In the genomic region with DNA sequence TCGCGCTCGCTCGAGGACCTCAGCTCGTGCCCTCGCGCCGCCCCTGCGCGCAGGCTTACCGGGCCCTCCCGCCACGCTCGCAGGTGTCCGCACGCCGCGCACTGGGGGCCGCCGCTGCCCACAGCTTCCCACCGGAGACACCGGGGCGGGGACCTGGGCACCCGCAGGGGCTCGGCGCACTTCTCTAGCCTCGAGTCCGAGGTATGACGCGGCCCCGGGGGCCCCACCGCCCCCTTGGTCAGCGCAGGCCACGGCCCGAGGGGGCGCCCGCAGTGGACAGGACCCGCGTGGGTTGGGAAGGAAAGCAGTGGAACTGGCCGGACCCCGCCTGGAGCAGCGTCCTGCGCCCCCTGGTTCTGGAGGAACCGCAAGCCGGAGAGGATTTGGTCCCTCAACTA, we compare ENCODE assay signal across 10 cellular contexts. TPM values are rescaled to one million over a fixed set of nuclear protein-coding genes. Genes with fewer than 3 reads are reported as not detected.
A peak's percentile ranks its signal among the peaks of the same experiment; 100 is the strongest.
DNase-seq lines count a peak whose midpoint lies in the region; ATAC-seq, FAIRE-seq and TF ChIP-seq lines count a peak whose summit lies in the region.
"Had no signal": no experiment of that assay in that cellular context is flagged by ENCODE, and none has a peak within 500 bp of the region (broad histone marks: within the 10 kb centered on the region; RNA-seq: fewer than 3 reads in every experiment).

No MANE protein-coding gene starts in this region.

- H3K4me3 ChIP-seq in H7 (ENCODE audit: insufficient read depth, low read depth, low read length) (no peak overlapping the region), GM12878 (no peak overlapping the region; the same call in 1 of the 2 replicates), rectal smooth muscle tissue (ENCODE audit: low read length) (peak overlapping the region; percentile 44)

- no peaks in the 10 kb centered on the region for H4K20me1 ChIP-seq in GM12878 (ENCODE audit: control insufficient read depth, insufficient read depth)

- TF ChIP-seq POLR2A in GM12878 (IDR thresholded peaks at IDR 0.05; ENCODE audit: low read depth, low read length), result no peak

- in situ Hi-C loops in GM12878 (cut with MboI), result no loop called here

- TF ChIP-seq RAD21 in GM12878 (IDR thresholded peaks at IDR 0.05; ENCODE audit: insufficient read depth, low read depth, low read length), result no peak

- H3K9ac ChIP-seq in GM12878 (ENCODE audit: control insufficient read depth, insufficient read depth, low read length) (no peak overlapping the region), rectal smooth muscle tissue (ENCODE audit: low read length) (no peak overlapping the region)

- H3K27ac ChIP-seq in GM12878 (ENCODE audit: control insufficient read depth, insufficient read depth) (no peak overlapping the region), rectal smooth muscle tissue (ENCODE audit: low read depth, low read length) (no peak overlapping the region)
- H3K27ac ChIP-seq: brain microvascular endothelial cell, SJCRH30 had no signal

- POLR2A ChIA-PET in GM12878 (lab: Charles Lee), result interaction anchor here (0.5 to 1.0 kb wide), 3 partner anchors 15 to 89 kb away, joined by 3 to 9 read pairs (median 3); no protein-coding TSS in a partner anchor

- ATAC-seq in GM12878, result no peak
- ATAC-seq in HG03432 (IDR thresholded peaks at IDR 0.05; ENCODE audit: unreplicated experiment), result no peak

- H3K27me3 ChIP-seq in H7 (ENCODE audit: control insufficient read depth, insufficient read depth, low read length) (no peaks in the 10 kb centered on the region), GM12878 (replicated peaks in 1 of 2; ENCODE audit: control insufficient read depth in 2 of 2, insufficient read depth in 2 of 2, low read length in 1 of 2) (peaks cover 0 to 1% of the 10 kb centered on the region in 2 experiments; a peak in 1 of 4 replicates), rectal smooth muscle tissue (ENCODE audit: control insufficient read depth, insufficient read depth, low read length) (peaks cover 15% of the 10 kb centered on the region)
- H3K27me3 ChIP-seq: SJCRH30 had no signal

- H3K4me1 ChIP-seq in GM12878 (ENCODE audit: control insufficient read depth, insufficient read depth, low read length) (peaks cover 25% of the 10 kb centered on the region), rectal smooth muscle tissue (ENCODE audit: control insufficient read depth, insufficient read depth, low read length) (peaks cover 8% of the 10 kb centered on the region)

- H3K9me3 ChIP-seq in GM12878 (replicated peaks; ENCODE audit: control insufficient read depth, insufficient read depth, low read length), result no peaks in the 10 kb centered on the region
- H3K9me3 ChIP-seq: SJCRH30 had no signal

- DNase-seq in H7, result peak; percentile 65
- DNase-seq in GM12878 (ENCODE audit: low read depth, low spot score), result no peak
- no peak for DNase-seq in NCI-H2029 (lab: John Stamatoyannopoulos, UW)
- no peak for DNase-seq in stimulated activated CD4-positive, alpha-beta T cell treated with anti-CD3 and anti-CD28 coated beads, Interleukin-1b, Interleukin-23, amount 100 ng/mL, for 48 hours
- DNase-seq: brain microvascular endothelial cell, NCI-H1436 treated with DMSO at 0.1 percent for 48 hours, SJCRH30 had no signal

- no peak for FAIRE-seq in GM12878 (lab: Jason Lieb, UNC)
- FAIRE-seq: G401.6 had no signal

- no TSS peak for BruUV-seq in GM12878 (replicated peaks; lab: Mats Ljungman, UMichigan)

- H3K4me2 ChIP-seq in GM12878 (ENCODE audit: control insufficient read depth, insufficient read depth), result peak overlapping the region; percentile 88

- WGBS in GM12878 (ENCODE audit: insufficient coverage, insufficient replicate concordance, low lambda C conversion rate, missing lambda C conversion rate), result 16% methylated on average over 35 of the region's 45 CpGs

- CTCF ChIA-PET in GM12878 (lab: Yijun Ruan, JAX), result interaction anchor here (3.3 kb wide), 1 partner anchor 53 kb away, joined by 18 read pairs; a partner anchor contains a TSS

- peaks cover 13% of the 10 kb centered on the region for H3K36me3 ChIP-seq in H7 (replicated peaks; ENCODE audit: control insufficient read depth, insufficient read depth, low read length)
- H3K36me3 ChIP-seq in GM12878 (ENCODE audit: control insufficient read depth in 2 of 2, insufficient read depth in 2 of 2, low read length in 1 of 2), result peaks cover 0 to 5% of the 10 kb centered on the region in 2 experiments; a peak in 3 of 4 replicates
- peaks cover 7% of the 10 kb centered on the region for H3K36me3 ChIP-seq in rectal smooth muscle tissue (ENCODE audit: control insufficient read depth, insufficient read depth, low read length)

- no peak for TF ChIP-seq CTCF in GM12878 (IDR thresholded peaks at IDR 0.05 in 2 of 3, conservative IDR thresholded peaks at IDR 0.05 in 1 of 3; ENCODE audit: control insufficient read depth in 2 of 3, extremely low read depth in 1 of 3, insufficient read depth in 1 of 3, low read depth in 3 of 3, low read length in 3 of 3)

- SMC1A ChIA-PET in GM12878 (lab: Charles Lee; ENCODE audit: uncharacterized antibody, unreplicated experiment), result no interaction called here

- RAD21 ChIA-PET in GM12878 (lab: Charles Lee; ENCODE audit: unreplicated experiment), result no interaction called here

- H3K79me2 ChIP-seq in GM12878 (ENCODE audit: control insufficient read depth, insufficient read depth, low read length), result peaks cover 17% of the 10 kb centered on the region

- no peak for TF ChIP-seq EP300 in GM12878 (IDR thresholded peaks at IDR 0.05; ENCODE audit: borderline replicate concordance in 1 of 2, control insufficient read depth in 1 of 2, low read depth in 2 of 2, low read length in 2 of 2)

- no peak overlapping the region for H2AFZ ChIP-seq in GM12878 (ENCODE audit: control insufficient read depth, low read depth, low read length)

- intact Hi-C loops in GM12878 (cut with micrococcal nuclease; ENCODE audit: unreplicated experiment), result no loop called here

RNA-seq across cellular contexts. Expression of a gene that starts 2.1 kb away (rescaled TPM):
- 80.6 and 97.8 TPM in 2 replicates for total RNA-seq in H7 (2014; rRNA removed; shearing (Covaris generic))
- total RNA-seq in GM12878 (2013; cell fraction: nucleolus; rRNA removed), result 22.0 and 26.3 TPM in 2 replicates
- total RNA-seq in GM12878 (2014; rRNA removed), result 26.5 and 30.6 TPM in 2 replicates
- 22.4 and 30.9 TPM in 2 replicates for total RNA-seq in GM12878 (2014; rRNA removed; fragmentation: Illumina TruSeq; extraction: Trizol)
- total RNA-seq in GM12878 (2021), result 75.8 and 79.0 TPM in 2 replicates
- 6.1 TPM for polyA plus RNA-seq in GM12878 (2011; ENCODE audit: low read depth)
- 17.4 and 26.4 TPM in 2 replicates for polyA plus RNA-seq in GM12878 (2011; rRNA removed)
- polyA plus RNA-seq in GM12878 (2011; cell fraction: cytosol; rRNA removed), result 33.3 and 42.0 TPM in 2 replicates
- polyA plus RNA-seq in GM12878 (2011; cell fraction: nucleus; rRNA removed), result 24.8 and 43.8 TPM in 2 replicates
- 20.2 and 22.0 TPM in 2 replicates for polyA plus RNA-seq in GM12878 (2012)
- 9.2 and 14.0 TPM in 2 replicates for polyA plus RNA-seq in GM12878 (2014; fragmentation: Illumina TruSeq; extraction: Trizol)
- 1 to 10 TPM; 1.4 to 3.0 TPM for polyA plus RNA-seq in GM12878 (2014; fragmentation: Nextera tagmentation; extraction: Ambion mirVana)
- polyA plus RNA-seq in GM12878 (2014; rRNA removed), result 44.6 and 46.5 TPM in 2 replicates
- 100 to 1,000 TPM; 103 TPM for polyA plus RNA-seq in GM12878 (2016; fragmentation: Nextera tagmentation; extraction: Ambion mirVana)
- 12.8 and 20.6 TPM in 2 replicates for polyA minus RNA-seq in GM12878 (2011; rRNA and poly(A)+ RNA removed)
- polyA minus RNA-seq in GM12878 (2011; cell fraction: cytosol; rRNA and poly(A)+ RNA removed), result 14.4 and 21.1 TPM in 2 replicates
- polyA minus RNA-seq in GM12878 (2011; cell fraction: nucleus; rRNA and poly(A)+ RNA removed), result 9.4 and 20.5 TPM in 2 replicates

RNA-seq across cellular contexts. Expression of a gene that starts 11.6 kb away (rescaled TPM):
- total RNA-seq in H7 (2014; rRNA removed; shearing (Covaris generic)), result 0.21 and 0.70 TPM in 2 replicates
- 3.0 TPM in 2 replicates for total RNA-seq in GM12878 (2013; cell fraction: nucleolus; rRNA removed)
- 0.38 and 0.40 TPM in 2 replicates for total RNA-seq in GM12878 (2014; rRNA removed)
- 0.41 and 0.45 TPM in 2 replicates for total RNA-seq in GM12878 (2014; rRNA removed; fragmentation: Illumina TruSeq; extraction: Trizol)
- 1.3 and 1.4 TPM in 2 replicates for total RNA-seq in GM12878 (2021)
- 0.38 TPM for polyA plus RNA-seq in GM12878 (2011; ENCODE audit: low read depth)
- polyA plus RNA-seq in GM12878 (2011; rRNA removed), result 0.16 and 0.24 TPM in 2 replicates
- 0.19 and 0.22 TPM in 2 replicates for polyA plus RNA-seq in GM12878 (2011; cell fraction: cytosol; rRNA removed)
- polyA plus RNA-seq in GM12878 (2011; cell fraction: nucleus; rRNA removed), result 1.2 TPM in 2 replicates
- 0.51 and 0.62 TPM in 2 replicates for polyA plus RNA-seq in GM12878 (2012)
- polyA plus RNA-seq in GM12878 (2014; fragmentation: Illumina TruSeq; extraction: Trizol), result 0.48 and 0.59 TPM in 2 replicates
- under 1 TPM; 0.26 to 0.34 TPM for polyA plus RNA-seq in GM12878 (2014; fragmentation: Nextera tagmentation; extraction: Ambion mirVana)
- polyA plus RNA-seq in GM12878 (2014; rRNA removed), result 0.72 and 0.93 TPM in 2 replicates
- polyA plus RNA-seq in GM12878 (2016; fragmentation: Nextera tagmentation; extraction: Ambion mirVana), result under 1 TPM; 0.30 to 0.68 TPM
- polyA minus RNA-seq in GM12878 (2011; rRNA and poly(A)+ RNA removed), result 0.73 and 1.3 TPM in 2 replicates
- 0.21 and 0.27 TPM in 2 replicates for polyA minus RNA-seq in GM12878 (2011; cell fraction: cytosol; rRNA and poly(A)+ RNA removed)
- polyA minus RNA-seq in GM12878 (2011; cell fraction: nucleus; rRNA and poly(A)+ RNA removed), result 0.60 and 1.5 TPM in 2 replicates

RNA-seq across cellular contexts. Expression of a gene that starts 25.4 kb away (rescaled TPM):
- 42.9 and 51.3 TPM in 2 replicates for total RNA-seq in H7 (2014; rRNA removed; shearing (Covaris generic))
- total RNA-seq in GM12878 (2013; cell fraction: nucleolus; rRNA removed), result 43.7 and 54.0 TPM in 2 replicates
- total RNA-seq in GM12878 (2014; rRNA removed) (18.5 and 24.6 TPM in 2 replicates), GM12878 (2014; rRNA removed; fragmentation: Illumina TruSeq; extraction: Trizol) (11.0 and 13.9 TPM in 2 replicates), GM12878 (2021) (28.2 and 29.9 TPM in 2 replicates)
- 13.5 TPM for polyA plus RNA-seq in GM12878 (2011; ENCODE audit: low read depth)
- polyA plus RNA-seq in GM12878 (2011; rRNA removed) (16.0 and 26.4 TPM in 2 replicates), GM12878 (2014; fragmentation: Illumina TruSeq; extraction: Trizol) (8.6 and 18.8 TPM in 2 replicates), GM12878 (2014; fragmentation: Nextera tagmentation; extraction: Ambion mirVana) (1 to 10 TPM; 1.3 to 1.6 TPM), GM12878 (2014; rRNA removed) (26.6 and 28.7 TPM in 2 replicates), GM12878 (2016; fragmentation: Nextera tagmentation; extraction: Ambion mirVana) (10 to 100 TPM; 25.6 to 31.9 TPM)
- polyA plus RNA-seq in GM12878 (2011; cell fraction: cytosol; rRNA removed), result 29.0 and 32.3 TPM in 2 replicates
- polyA plus RNA-seq in GM12878 (2011; cell fraction: nucleus; rRNA removed), result 58.9 and 66.4 TPM in 2 replicates
- 21.4 and 25.9 TPM in 2 replicates for polyA plus RNA-seq in GM12878 (2012)
- 21.4 and 34.4 TPM in 2 replicates for polyA minus RNA-seq in GM12878 (2011; rRNA and poly(A)+ RNA removed)
- 7.7 and 7.9 TPM in 2 replicates for polyA minus RNA-seq in GM12878 (2011; cell fraction: cytosol; rRNA and poly(A)+ RNA removed)
- polyA minus RNA-seq in GM12878 (2011; cell fraction: nucleus; rRNA and poly(A)+ RNA removed), result 17.8 and 26.8 TPM in 2 replicates

RNA-seq across cellular contexts. Expression of a gene that starts 50.3 kb away (rescaled TPM):
- 4.4 and 4.8 TPM in 2 replicates for total RNA-seq in H7 (2014; rRNA removed; shearing (Covaris generic))
- 0.58 and 0.83 TPM in 2 replicates for total RNA-seq in GM12878 (2013; cell fraction: nucleolus; rRNA removed)
- total RNA-seq in GM12878 (2014; rRNA removed) (0.05 and 0.06 TPM in 2 replicates), GM12878 (2014; rRNA removed; fragmentation: Illumina TruSeq; extraction: Trizol) (0.05 TPM in 1 of 2 replicates, not detected in the other), GM12878 (2021) (0.32 and 0.38 TPM in 2 replicates)
- polyA plus RNA-seq in GM12878 (2011; ENCODE audit: low read depth), result 0.09 TPM
- polyA plus RNA-seq in GM12878 (2011; rRNA removed) (0.03 TPM in 2 replicates), GM12878 (2014; fragmentation: Illumina TruSeq; extraction: Trizol) (0.07 TPM in 1 of 2 replicates, not detected in the other), GM12878 (2014; fragmentation: Nextera tagmentation; extraction: Ambion mirVana) (not detected), GM12878 (2014; rRNA removed) (0.03 and 0.04 TPM in 2 replicates), GM12878 (2016; fragmentation: Nextera tagmentation; extraction: Ambion mirVana) (under 1 TPM; 0.03 TPM)
- 0.02 and 0.04 TPM in 2 replicates for polyA plus RNA-seq in GM12878 (2011; cell fraction: cytosol; rRNA removed)
- polyA plus RNA-seq in GM12878 (2011; cell fraction: nucleus; rRNA removed), result 0.13 and 0.22 TPM in 2 replicates
- 0.29 and 0.32 TPM in 2 replicates for polyA plus RNA-seq in GM12878 (2012)
- 0.05 TPM in 1 of 2 replicates, not detected in the other for polyA minus RNA-seq in GM12878 (2011; rRNA and poly(A)+ RNA removed)
- not detected in 2 replicates for polyA minus RNA-seq in GM12878 (2011; cell fraction: cytosol; rRNA and poly(A)+ RNA removed)
- 0.10 and 0.12 TPM in 2 replicates for polyA minus RNA-seq in GM12878 (2011; cell fraction: nucleus; rRNA and poly(A)+ RNA removed)
- total RNA-seq: SJCRH30 had no signal

RNA-seq across cellular contexts. Expression of a gene that starts 52.4 kb away (rescaled TPM):
- total RNA-seq in H7 (2014; rRNA removed; shearing (Covaris generic)), result 110 and 111 TPM in 2 replicates
- total RNA-seq in GM12878 (2013; cell fraction: nucleolus; rRNA removed), result 22.9 and 23.8 TPM in 2 replicates
- 34.8 and 35.9 TPM in 2 replicates for total RNA-seq in GM12878 (2014; rRNA removed)
- 25.2 and 26.8 TPM in 2 replicates for total RNA-seq in GM12878 (2014; rRNA removed; fragmentation: Illumina TruSeq; extraction: Trizol)
- total RNA-seq in GM12878 (2021), result 70.7 and 71.0 TPM in 2 replicates
- polyA plus RNA-seq in GM12878 (2011; ENCODE audit: low read depth), result 38.9 TPM
- polyA plus RNA-seq in GM12878 (2011; rRNA removed), result 24.5 and 52.5 TPM in 2 replicates
- polyA plus RNA-seq in GM12878 (2011; cell fraction: cytosol; rRNA removed), result 40.6 and 54.5 TPM in 2 replicates
- polyA plus RNA-seq in GM12878 (2011; cell fraction: nucleus; rRNA removed), result 39.0 and 39.8 TPM in 2 replicates
- 74.1 and 86.4 TPM in 2 replicates for polyA plus RNA-seq in GM12878 (2012)
- 52.3 and 67.3 TPM in 2 replicates for polyA plus RNA-seq in GM12878 (2014; fragmentation: Illumina TruSeq; extraction: Trizol)
- polyA plus RNA-seq in GM12878 (2014; fragmentation: Nextera tagmentation; extraction: Ambion mirVana), result 10 to 100 TPM in 1 of 2 experiments, 1 to 10 TPM in 1; 2.3 to 13.2 TPM
- 38.0 and 44.6 TPM in 2 replicates for polyA plus RNA-seq in GM12878 (2014; rRNA removed)
- polyA plus RNA-seq in GM12878 (2016; fragmentation: Nextera tagmentation; extraction: Ambion mirVana), result 10 to 100 TPM; 54.3 to 59.1 TPM
- polyA minus RNA-seq in GM12878 (2011; rRNA and poly(A)+ RNA removed), result 31.0 and 33.4 TPM in 2 replicates
- 24.6 and 34.2 TPM in 2 replicates for polyA minus RNA-seq in GM12878 (2011; cell fraction: cytosol; rRNA and poly(A)+ RNA removed)
- polyA minus RNA-seq in GM12878 (2011; cell fraction: nucleus; rRNA and poly(A)+ RNA removed), result 6.9 and 14.1 TPM in 2 replicates
